In genomic region chr11:44565008-44565745, GRCh38 we compare ENCODE assay signal across 8 cellular contexts. TPM values are rescaled to one million over a fixed set of nuclear protein-coding genes. Genes with fewer than 3 reads are reported as not detected.
A peak's percentile ranks its signal among the peaks of the same experiment; 100 is the strongest.
DNase-seq lines count a peak whose midpoint lies in the region; TF ChIP-seq lines count a peak whose summit lies in the region.

A gene with protein sequence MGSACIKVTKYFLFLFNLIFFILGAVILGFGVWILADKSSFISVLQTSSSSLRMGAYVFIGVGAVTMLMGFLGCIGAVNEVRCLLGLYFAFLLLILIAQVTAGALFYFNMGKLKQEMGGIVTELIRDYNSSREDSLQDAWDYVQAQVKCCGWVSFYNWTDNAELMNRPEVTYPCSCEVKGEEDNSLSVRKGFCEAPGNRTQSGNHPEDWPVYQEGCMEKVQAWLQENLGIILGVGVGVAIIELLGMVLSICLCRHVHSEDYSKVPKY (plus strand): TSS chr11:44565663. CDS start chr11:44594663, 29,000 bp downstream.

- H3K27me3 Mint-ChIP-seq in neural progenitor cell (ENCODE audit: insufficient read depth, low read depth), result peaks cover 18% of the 10 kb centered on the region

- TF ChIP-seq CTCF in MM.1S (IDR thresholded peaks at IDR 0.05; ENCODE audit: low read length), result peak; percentile 22
- no peak for TF ChIP-seq CTCF in foreskin fibroblast (IDR thresholded peaks at IDR 0.05; ENCODE audit: low read depth, low read length)
- TF ChIP-seq CTCF in neural progenitor cell (IDR thresholded peaks at IDR 0.05), result peak; percentile 38

- peak within 1 kb of the TSS; percentile 93 for H3K27ac Mint-ChIP-seq in neural progenitor cell

- no peaks in the 10 kb centered on the region for H3K9me3 ChIP-seq in MM.1S (replicated peaks; ENCODE audit: insufficient read depth, low read length)
- H3K9me3 ChIP-seq in neural progenitor cell (ENCODE audit: low read depth), result no peaks in the 10 kb centered on the region

- peak within 1 kb of the TSS; percentile 76 for H2AFZ ChIP-seq in MM.1S (ENCODE audit: low read length)
- peak within 1 kb of the TSS; percentile 4 for H2AFZ ChIP-seq in neural progenitor cell (replicated peaks)

- H3K9ac ChIP-seq in MM.1S (ENCODE audit: low read length) (peak within 1 kb of the TSS; percentile 70), neural progenitor cell (no peak within 1 kb of the TSS)

- H3K27ac ChIP-seq in MM.1S (ENCODE audit: low read length) (peak within 1 kb of the TSS; percentile 16; the same call in 1 of the 2 replicates), neural progenitor cell (peak within 1 kb of the TSS; percentile 15)

- H3K4me1 Mint-ChIP-seq in neural progenitor cell, result peaks cover 85% of the 10 kb centered on the region

- H3K36me3 ChIP-seq in MM.1S (replicated peaks; ENCODE audit: insufficient read depth, low read length), result no peaks in the 10 kb centered on the region
- H3K36me3 ChIP-seq in neural progenitor cell, result no peaks in the 10 kb centered on the region

- H3F3A ChIP-seq in MM.1S (ENCODE audit: insufficient read depth, low read length), result peaks cover 19% of the 10 kb centered on the region
- peaks cover 6% of the 10 kb centered on the region for H3F3A ChIP-seq in neural progenitor cell (ENCODE audit: low read depth)

- H3K9me3 Mint-ChIP-seq in neural progenitor cell, result no peaks in the 10 kb centered on the region

- peak; percentile 82 for DNase-seq in GF-D8 (lab: John Stamatoyannopoulos, UW)
- DNase-seq in HCEC 1CT, result peak; percentile 98
- peak; percentile 98 for DNase-seq in MM.1S
- DNase-seq in SIG-M5 treated with dmso at 0.1 percent for 504 hours (lab: John Stamatoyannopoulos, UW; ENCODE audit: unreplicated experiment), result peak; percentile 92
- DNase-seq in activated gamma-delta T cell treated with Interleukin-2 at 50 U/mL for 16 hours, result peak; percentile 95
- peak; percentile 98 to 99 for DNase-seq in foreskin fibroblast
- DNase-seq in neural progenitor cell (ENCODE audit: low spot score), result peak; percentile 100
- DNase-seq in stromal cell of bone marrow (ENCODE audit: low read depth), result peak; percentile 98

- H3K4me3 ChIP-seq in MM.1S (ENCODE audit: low read length), result peak within 1 kb of the TSS; percentile 75
- H3K4me3 ChIP-seq in foreskin fibroblast (ENCODE audit: low read depth in 1 of 2, low read length in 2 of 2), result peak within 1 kb of the TSS; percentile 58 to 69
- peak within 1 kb of the TSS; percentile 47 for H3K4me3 ChIP-seq in neural progenitor cell

- H3K27me3 ChIP-seq in MM.1S (replicated peaks; ENCODE audit: insufficient read depth, low read length) (no peaks in the 10 kb centered on the region), neural progenitor cell (peaks cover 16% of the 10 kb centered on the region)

- no peaks in the 10 kb centered on the region for H3K9me2 ChIP-seq in MM.1S (replicated peaks; ENCODE audit: insufficient read depth, low read length)

- H3K4me2 ChIP-seq in MM.1S (ENCODE audit: low read depth, low read length), result peak within 1 kb of the TSS; percentile 97
- H3K4me2 ChIP-seq in neural progenitor cell, result peak within 1 kb of the TSS; percentile 74

- peak within 1 kb of the TSS; percentile 86 for H3K4me3 Mint-ChIP-seq in neural progenitor cell

- peaks cover 54% of the 10 kb centered on the region for H3K4me1 ChIP-seq in MM.1S (ENCODE audit: low read length)
- peaks cover 19% of the 10 kb centered on the region for H3K4me1 ChIP-seq in neural progenitor cell

- H4K20me1 ChIP-seq in MM.1S (ENCODE audit: insufficient read depth, low read length), result no peaks in the 10 kb centered on the region
- no peaks in the 10 kb centered on the region for H4K20me1 ChIP-seq in neural progenitor cell (ENCODE audit: low read depth)

- H3K79me2 ChIP-seq in MM.1S (ENCODE audit: low read length) (peaks cover 40% of the 10 kb centered on the region), neural progenitor cell (ENCODE audit: low read depth) (no peaks in the 10 kb centered on the region)

- H3K36me3 Mint-ChIP-seq in neural progenitor cell, result peaks cover 3% of the 10 kb centered on the region

RNA-seq across cellular contexts. Expression of the gene that starts here (rescaled TPM):
- total RNA-seq in neural progenitor cell (ENCODE audit: low replicate concordance), result 8.8 and 16.2 TPM in 2 replicates

Comparison
In these comparisons a context has a peak if more than half of its experiments do, and no peak if none do; other contexts are left out.
1. Peak in every context shown above with its lines: DNase-seq, H3K4me3 ChIP-seq and H3K27ac ChIP-seq.